In genomic region chr4:66016240-66016639, GRCh38 we compare ENCODE assay signal across 26 cellular contexts.
"Had no signal": no experiment of that assay in that cellular context is flagged by ENCODE, and none has a peak within 500 bp of the region (broad histone marks: within the 10 kb centered on the region; RNA-seq: fewer than 3 reads in every experiment).

No MANE protein-coding gene starts in this region.

- H3K27ac Mint-ChIP-seq: mesothelial cell of epicardium; naive thymus-derived CD4-positive, alpha-beta T cell; natural killer cell treated with Interleukin-12 subunit alpha and Interleukin-12 subunit beta and Interleukin-15 and Interleukin-18, amount 100 ng/mL, for 72 hours; stimulated activated effector memory CD8-positive, alpha-beta T cell treated with anti-CD3 and anti-CD28 coated beads, Interleukin-12 subunit alpha, Interleukin-12 subunit beta, amount 100 ng/mL, for 72 hours; stimulated activated naive CD8-positive, alpha-beta T cell treated with anti-CD3 and anti-CD28 coated beads, Interleukin-15, Interleukin-2, amounts not matched to agents 100 ng/mL and 50 ng/mL, for 24 hours; type B pancreatic cell had no signal

- H2AFZ ChIP-seq: hepatocyte had no signal

- H3K4me3 ChIP-seq: hepatocyte, left ventricle myocardium inferior, lung, pancreas, prostate gland, sigmoid colon, spleen, suprapubic skin, thoracic aorta, tibial artery, uterus had no signal

- H3K4me1 ChIP-seq: left ventricle myocardium inferior, pancreas, prostate gland, sigmoid colon, spleen, suprapubic skin, tibial artery, uterus had no signal

- H3K9me3 ChIP-seq: pancreas, prostate gland, uterus had no signal

- ATAC-seq: naive thymus-derived CD4-positive, alpha-beta T cell; natural killer cell treated with Interleukin-12 subunit alpha and Interleukin-12 subunit beta and Interleukin-15 and Interleukin-18, amount 100 ng/mL, for 72 hours; pancreas; right cardiac atrium; stimulated activated effector memory CD8-positive, alpha-beta T cell treated with anti-CD3 and anti-CD28 coated beads, Interleukin-12 subunit alpha, Interleukin-12 subunit beta, amount 100 ng/mL, for 72 hours had no signal

- H3K27ac ChIP-seq: hepatocyte, left ventricle myocardium inferior, pancreas, prostate gland, sigmoid colon, spleen, suprapubic skin, thoracic aorta, tibial artery, uterus had no signal

- H3K27me3 Mint-ChIP-seq: naive thymus-derived CD4-positive, alpha-beta T cell; natural killer cell treated with Interleukin-12 subunit alpha and Interleukin-12 subunit beta and Interleukin-15 and Interleukin-18, amount 100 ng/mL, for 72 hours; stimulated activated naive CD8-positive, alpha-beta T cell treated with anti-CD3 and anti-CD28 coated beads, Interleukin-15, Interleukin-2, amounts not matched to agents 100 ng/mL and 50 ng/mL, for 24 hours; type B pancreatic cell had no signal

- H3K4me2 ChIP-seq: hepatocyte had no signal

- FAIRE-seq: pancreas had no signal

- H3K36me3 Mint-ChIP-seq: stimulated activated effector memory CD8-positive, alpha-beta T cell treated with anti-CD3 and anti-CD28 coated beads, Interleukin-12 subunit alpha, Interleukin-12 subunit beta, amount 100 ng/mL, for 72 hours; type B pancreatic cell had no signal

- H3K4me1 Mint-ChIP-seq: mesothelial cell of epicardium; naive thymus-derived CD4-positive, alpha-beta T cell; stimulated activated effector memory CD8-positive, alpha-beta T cell treated with anti-CD3 and anti-CD28 coated beads, Interleukin-12 subunit alpha, Interleukin-12 subunit beta, amount 100 ng/mL, for 72 hours had no signal

- H3K4me3 Mint-ChIP-seq: mesothelial cell of epicardium; naive thymus-derived CD4-positive, alpha-beta T cell; natural killer cell treated with Interleukin-12 subunit alpha and Interleukin-12 subunit beta and Interleukin-15 and Interleukin-18, amount 100 ng/mL, for 72 hours; stimulated activated effector memory CD8-positive, alpha-beta T cell treated with anti-CD3 and anti-CD28 coated beads, Interleukin-12 subunit alpha, Interleukin-12 subunit beta, amount 100 ng/mL, for 72 hours; stimulated activated naive CD8-positive, alpha-beta T cell treated with anti-CD3 and anti-CD28 coated beads, Interleukin-15, Interleukin-2, amounts not matched to agents 100 ng/mL and 50 ng/mL, for 24 hours; type B pancreatic cell had no signal

- DNase-seq: islet precursor cell; left ventricle myocardium inferior; mesendoderm; naive thymus-derived CD4-positive, alpha-beta T cell; nucleus accumbens; pancreas; posterior cingulate gyrus; retina; right cardiac atrium; sigmoid colon; small intestine; spleen; stimulated activated CD4-positive, alpha-beta T cell treated with anti-CD3 and anti-CD28 coated beads, Interleukin-4, amount 100 ng/mL, for 24 hours; stimulated activated naive CD4-positive, alpha-beta T cell; tibial artery; uterus had no signal

- H3K36me3 ChIP-seq: left ventricle myocardium inferior, pancreas, prostate gland, sigmoid colon, spleen, suprapubic skin, thoracic aorta, tibial artery, uterus had no signal

- H3K27me3 ChIP-seq: hepatocyte, pancreas, sigmoid colon, spleen, suprapubic skin, tibial artery, uterus had no signal

- H3K79me2 ChIP-seq: hepatocyte had no signal
